Comparison of ENCODE assay signal across 26 cellular contexts in the genomic region with DNA sequence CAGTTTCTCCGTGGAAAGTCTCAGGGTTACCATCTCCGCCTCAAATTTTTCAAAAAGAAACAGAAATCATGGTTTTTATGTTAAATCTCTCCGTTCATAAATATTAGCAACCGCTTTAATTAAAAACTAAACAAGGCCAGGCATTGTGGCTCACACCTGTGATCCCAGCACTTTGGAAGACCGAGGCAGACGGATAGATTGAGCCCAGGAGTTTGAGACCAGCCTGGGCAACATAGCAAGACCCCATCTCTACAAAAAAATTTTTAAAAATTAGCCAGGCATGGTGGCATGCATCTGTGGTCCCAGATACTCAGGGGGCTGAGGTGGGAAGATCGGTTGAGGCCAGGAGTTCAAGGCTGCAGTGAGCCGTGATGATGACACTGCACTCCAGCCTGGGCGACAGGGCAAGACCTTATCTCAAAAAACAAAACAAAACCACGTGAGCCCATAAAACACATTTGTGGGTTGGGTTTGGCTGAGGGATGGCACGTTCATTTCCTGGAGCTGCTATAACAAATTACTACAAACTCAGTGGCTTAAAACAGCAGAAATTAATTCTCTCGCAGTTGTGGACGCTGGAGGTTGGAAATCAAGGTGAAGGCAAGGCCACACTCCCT.
"Had no signal": no experiment of that assay in that cellular context is flagged by ENCODE, and none has a peak within 500 bp of the region (broad histone marks: within the 10 kb centered on the region; RNA-seq: fewer than 3 reads in every experiment).

No MANE protein-coding gene starts in this region.

- H3K36me3 ChIP-seq: esophagus squamous epithelium, heart right ventricle, left lung, pancreas, suprapubic skin, tibial artery, upper lobe of right lung had no signal

- H3K4me1 ChIP-seq: body of pancreas, left lung, pancreas, psoas muscle, upper lobe of right lung had no signal

- H3K27ac ChIP-seq: body of pancreas, epithelial cell of prostate, esophagus squamous epithelium, heart right ventricle, left lung, pancreas, psoas muscle, suprapubic skin, tibial artery, upper lobe of right lung had no signal

- H3K4me3 ChIP-seq: body of pancreas, esophagus squamous epithelium, heart right ventricle, left lung, lung, pancreas, psoas muscle, suprapubic skin, tibial artery, upper lobe of right lung had no signal

- ATAC-seq: activated CD8-positive, alpha-beta memory T cell treated with anti-CD3 and anti-CD28 coated beads, Interleukin-2, amount 10 ng/mL, durations not matched to agents 7 days and 5 days; activated CD8-positive, alpha-beta T cell treated with anti-CD3 and anti-CD28 coated beads, Interleukin-2, amount 10 ng/mL, durations not matched to agents 7 days and 5 days; body of pancreas; heart right ventricle; left lung; pancreas; psoas muscle; upper lobe of right lung; WTC11 had no signal

- DNase-seq: activated CD4-positive, alpha-beta T cell treated with anti-CD3 and anti-CD28 coated beads for 1 hour; activated CD8-positive, alpha-beta memory T cell treated with anti-CD3 and anti-CD28 coated beads, Interleukin-2, amount 10 ng/mL, durations not matched to agents 7 days and 5 days; activated CD8-positive, alpha-beta T cell treated with anti-CD3 and anti-CD28 coated beads, Interleukin-2, amount 10 ng/mL, durations not matched to agents 7 days and 5 days; activated T-cell treated with anti-CD3 and anti-CD28 coated beads, Interleukin-2, amount 50 U/mL, for 48 hours; aorta; body of pancreas; effector CD8-positive, alpha-beta T cell; esophagus squamous epithelium; foreskin melanocyte; heart right ventricle; left lung; nucleus accumbens; pancreas; psoas muscle; stimulated activated CD4-positive, alpha-beta T cell treated with anti-CD3 and anti-CD28 coated beads, Interleukin-15, amount 100 ng/mL, for 24 hours; stimulated activated naive CD4-positive, alpha-beta T cell; T-helper 9 cell; tibial artery; upper lobe of right lung had no signal

- H3K27me3 ChIP-seq: body of pancreas, esophagus squamous epithelium, heart right ventricle, left lung, pancreas, suprapubic skin, tibial artery had no signal

- FAIRE-seq: colon, endometrium, pancreas, TTC549 had no signal

- H3K9me3 ChIP-seq: body of pancreas, esophagus squamous epithelium, heart right ventricle, left lung, pancreas, psoas muscle, suprapubic skin, tibial artery, upper lobe of right lung had no signal
